8 cellular contexts compared by ENCODE assay signal in genomic region chr18:23689616-23690504, GRCh38. TPM values are rescaled to one million over a fixed set of nuclear protein-coding genes. Genes with fewer than 3 reads are reported as not detected.
DNase-seq lines count a peak whose midpoint lies in the region; ATAC-seq, FAIRE-seq and TF ChIP-seq lines count a peak whose summit lies in the region.

No MANE protein-coding gene starts in this region.

- no peak overlapping the region for H3K27ac Mint-ChIP-seq in MCF 10A (ENCODE audit: low read depth, unreplicated experiment)

- no peak for DNase-seq in GM06990 (ENCODE audit: extremely low read depth, insufficient read length)
- DNase-seq in MM.1S, result no peak
- DNase-seq in MCF 10A (ENCODE audit: unreplicated experiment), result no peak
- no peak for DNase-seq in HepG2 (ENCODE audit: low spot score)
- peak; percentile 29 for DNase-seq in stomach

- no peaks in the 10 kb centered on the region for H3K9me2 ChIP-seq in MM.1S (replicated peaks; ENCODE audit: insufficient read depth, low read length)

- BruUV-seq in MCF 10A (replicated peaks; lab: Mats Ljungman, UMichigan) (no TSS peak), HepG2 (replicated peaks; lab: Mats Ljungman, UMichigan) (no TSS peak)

- H3K9me3 ChIP-seq in MM.1S (replicated peaks; ENCODE audit: insufficient read depth, low read length) (no peaks in the 10 kb centered on the region), HepG2 (ENCODE audit: low read length) (no peaks in the 10 kb centered on the region), stomach (no peaks in the 10 kb centered on the region)

- H3K27me3 ChIP-seq in GM06990 (replicated peaks; ENCODE audit: control insufficient read depth, insufficient read depth, low read length), result no peaks in the 10 kb centered on the region; the same call in 1 of the 2 replicates
- no peaks in the 10 kb centered on the region for H3K27me3 ChIP-seq in MM.1S (replicated peaks; ENCODE audit: insufficient read depth, low read length)
- H3K27me3 ChIP-seq in HepG2 (ENCODE audit: control insufficient read depth in 1 of 2, insufficient read depth in 2 of 2, low read length in 2 of 2), result peaks cover 5 to 22% of the 10 kb centered on the region in 2 experiments; a peak in 4 of 5 replicates
- peaks cover 0 to 31% (median 11%) of the 10 kb centered on the region in 3 donors for H3K27me3 ChIP-seq in stomach

- TF ChIP-seq EP300 in HepG2 (IDR thresholded peaks at IDR 0.05; ENCODE audit: low read depth in 2 of 2, low read length in 2 of 2) (no peak), HepG2 (CRISPR knock-in tag; IDR thresholded peaks at IDR 0.05; ENCODE audit: borderline replicate concordance) (no peak), stomach (IDR thresholded peaks at IDR 0.05) (no peak)

- H3K4me2 ChIP-seq in MM.1S (ENCODE audit: low read depth, low read length) (peak overlapping the region; percentile 97), HepG2 (ENCODE audit: low read depth, low read length) (peak overlapping the region; percentile 65)

- FAIRE-seq in HepG2 (lab: Jason Lieb, UNC), result no peak

- no peaks in the 10 kb centered on the region for H3K4me1 ChIP-seq in MM.1S (ENCODE audit: low read length)
- H3K4me1 ChIP-seq in HepG2 (ENCODE audit: insufficient read depth, low read length), result peaks cover 7% of the 10 kb centered on the region
- peaks cover 16 to 44% (median 28%) of the 10 kb centered on the region in 4 donors for H3K4me1 ChIP-seq in stomach

- no peaks in the 10 kb centered on the region for H3K9me3 Mint-ChIP-seq in MCF 10A (ENCODE audit: unreplicated experiment)

- no peak for TF ChIP-seq RAD21 in HepG2 (CRISPR knock-in tag; IDR thresholded peaks at IDR 0.05)

- TF ChIP-seq POLR2A in HepG2 (IDR thresholded peaks at IDR 0.05; ENCODE audit: insufficient read depth in 1 of 2, low read depth in 2 of 2, low read length in 2 of 2), result no peak
- TF ChIP-seq POLR2A in stomach (IDR thresholded peaks at IDR 0.05), result no peak

- H3K36me3 ChIP-seq in GM06990 (ENCODE audit: control insufficient read depth, insufficient read depth, low read length) (no peaks in the 10 kb centered on the region), MM.1S (replicated peaks; ENCODE audit: insufficient read depth, low read length) (no peaks in the 10 kb centered on the region), HepG2 (replicated peaks in 1 of 2; ENCODE audit: control insufficient read depth in 1 of 2, insufficient read depth in 2 of 2, low read length in 2 of 2) (no peaks in the 10 kb centered on the region), stomach (no peaks in the 10 kb centered on the region)

- TF ChIP-seq CTCF in GM06990 (IDR thresholded peaks at IDR 0.05; ENCODE audit: insufficient read depth, low read length, poor library complexity, severe bottlenecking), result no peak
- no peak for TF ChIP-seq CTCF in MM.1S (IDR thresholded peaks at IDR 0.05; ENCODE audit: low read length)
- peak; percentile 3 for TF ChIP-seq CTCF in MCF 10A (IDR thresholded peaks at IDR 0.05; ENCODE audit: unreplicated experiment)
- TF ChIP-seq CTCF in HepG2 (CRISPR knock-in tag; IDR thresholded peaks at IDR 0.05), result no peak; the same call in 1 of the 2 replicates
- no peak for TF ChIP-seq CTCF in stomach (IDR thresholded peaks at IDR 0.05)

- H3F3A ChIP-seq in MM.1S (ENCODE audit: insufficient read depth, low read length), result no peaks in the 10 kb centered on the region

- H3K4me3 Mint-ChIP-seq in MCF 10A (ENCODE audit: unreplicated experiment), result peak overlapping the region; percentile 70

- in situ Hi-C loops in HepG2 (cut with HindIII; ENCODE audit: extremely low pct_ligation_motif_present, low pct_unique_long_range_greater_than_20kb), result no loop called here

- peaks cover 4% of the 10 kb centered on the region for H3K4me1 Mint-ChIP-seq in MCF 10A (ENCODE audit: insufficient read depth, unreplicated experiment)

- 50% methylated on average over 53 of the region's 85 CpGs for whole genome bisulfite sequencing in HepG2 (ENCODE audit: low lambda C conversion rate)
- WGBS in stomach, 5 donors, result 2 to 8% (median 2%) methylated on average over 30 to 85 of the region's 85 CpGs

- H2AFZ ChIP-seq in MM.1S (ENCODE audit: low read length) (peak overlapping the region; percentile 88), HepG2 (ENCODE audit: low read length) (no peak overlapping the region)

- POLR2A ChIA-PET in MCF 10A (lab: Yijun Ruan, JAX) (interaction anchor here (0.6 to 1.0 kb wide), 6 partner anchors 19 to 115 kb away, joined by 3 to 6 read pairs (median 3); partner anchors contain the start of gene ANKRD29), HepG2 (lab: Yijun Ruan, JAX) (no interaction called here)

- H3K27ac ChIP-seq in MM.1S (ENCODE audit: low read length) (no peak overlapping the region), HepG2 (ENCODE audit: extremely low read length, insufficient read depth, low read length) (no peak overlapping the region), stomach (peak overlapping the region; percentile 59 to 87 (median 68))

- H4K20me1 ChIP-seq in MM.1S (ENCODE audit: insufficient read depth, low read length) (no peaks in the 10 kb centered on the region), HepG2 (ENCODE audit: insufficient read depth, low read length) (no peaks in the 10 kb centered on the region)

- H3K9ac ChIP-seq in MM.1S (ENCODE audit: low read length), result no peak overlapping the region
- H3K9ac ChIP-seq in HepG2 (ENCODE audit: insufficient read depth, low read depth, low read length), result no peak overlapping the region

- H3K4me3 ChIP-seq in GM06990 (replicated peaks; ENCODE audit: low read depth, low read length) (peak overlapping the region; percentile 27; the same call in 1 of the 2 replicates), MM.1S (ENCODE audit: low read length) (peak overlapping the region; percentile 57), HepG2 (replicated peaks in 1 of 3; ENCODE audit: insufficient read depth in 1 of 3, low read depth in 2 of 3, low read length in 3 of 3) (peak overlapping the region; percentile 28 to 64 (median 42)), stomach (peak overlapping the region; percentile 68 to 79 (median 73))

- H3K79me2 ChIP-seq in MM.1S (ENCODE audit: low read length), result no peaks in the 10 kb centered on the region
- no peaks in the 10 kb centered on the region for H3K79me2 ChIP-seq in HepG2 (ENCODE audit: insufficient read depth, low read length)

- CTCF ChIA-PET in MCF 10A (lab: Yijun Ruan, JAX), result interaction anchor here (1.6 kb wide), 1 partner anchor 68 kb away, joined by 4 read pairs; no protein-coding TSS in a partner anchor
- CTCF ChIA-PET in HepG2 (lab: Yijun Ruan, JAX; ENCODE audit: low intra/inter-chr PET ratio, low total read pairs), result interaction anchor here (1.2 kb wide), 1 partner anchor 68 kb away, joined by 3 read pairs; no protein-coding TSS in a partner anchor

- ATAC-seq in HepG2 (peak; percentile 85), HG02610 (IDR thresholded peaks at IDR 0.05; ENCODE audit: unreplicated experiment) (no peak), GM18519 (IDR thresholded peaks at IDR 0.05; ENCODE audit: low FRiP score, unreplicated experiment) (no peak), HG03280 (IDR thresholded peaks at IDR 0.05; ENCODE audit: unreplicated experiment) (no peak)

- no peaks in the 10 kb centered on the region for H3K27me3 Mint-ChIP-seq in MCF 10A (ENCODE audit: insufficient read depth, unreplicated experiment)

- no peaks in the 10 kb centered on the region for H3K36me3 Mint-ChIP-seq in MCF 10A (ENCODE audit: insufficient read depth, unreplicated experiment)

- intact Hi-C loops in MCF 10A (cut with micrococcal nuclease), result loop anchor here (1.0 to 5.0 kb wide), 2 partner anchors 53 to 68 kb away; no protein-coding TSS in a partner anchor
- intact Hi-C loops in HepG2 (cut with micrococcal nuclease; ENCODE audit: unreplicated experiment), result no loop called here
- intact Hi-C loops in stomach (cut with DNase I; ENCODE audit: low total_unique reads), result loop anchor here (10.0 kb wide), 1 partner anchor 65 kb away; no protein-coding TSS in a partner anchor

RNA-seq across cellular contexts. Expression of gene LAMA3, which starts 0.6 kb away (rescaled TPM):
- total RNA-seq in MCF 10A (2022), result 269 and 371 TPM in 2 replicates
- 2.2 and 2.6 TPM in 2 replicates for total RNA-seq in HepG2 (2016; rRNA removed; fragmentation: Illumina TruSeq; extraction: Trizol)
- total RNA-seq in HepG2 (2016; cell fraction: cytosol; rRNA removed; fragmentation: Illumina TruSeq; extraction: Trizol; ENCODE audit: low read depth), result 0.61 and 0.62 TPM in 2 replicates
- total RNA-seq in HepG2 (2016; cell fraction: insoluble cytoplasmic fraction; rRNA removed; fragmentation: Illumina TruSeq; extraction: Trizol), result 2.6 and 2.9 TPM in 2 replicates
- 0.83 and 1.1 TPM in 2 replicates for total RNA-seq in HepG2 (2016; cell fraction: membrane; rRNA removed; fragmentation: Illumina TruSeq; extraction: Trizol)
- 3.4 and 3.8 TPM in 2 replicates for total RNA-seq in HepG2 (2016; cell fraction: nucleus; rRNA removed; fragmentation: Illumina TruSeq; extraction: Trizol)
- 0.45 and 0.65 TPM in 2 replicates for polyA plus RNA-seq in HepG2 (2011; rRNA removed)
- polyA plus RNA-seq in HepG2 (2011; cell fraction: cytosol; rRNA removed), result 0.30 and 0.41 TPM in 2 replicates
- 0.47 and 1.6 TPM in 2 replicates for polyA plus RNA-seq in HepG2 (2011; cell fraction: nucleus; rRNA removed)
- polyA plus RNA-seq in HepG2 (2012), result 0.44 and 0.46 TPM in 2 replicates
- polyA plus RNA-seq in HepG2 (2016; cell fraction: cytosol; fragmentation: Illumina TruSeq; extraction: Trizol; ENCODE audit: low read depth), result 0.15 and 0.50 TPM in 2 replicates
- polyA plus RNA-seq in HepG2 (2016; cell fraction: insoluble cytoplasmic fraction; fragmentation: Illumina TruSeq; extraction: Trizol; ENCODE audit: low read depth), result 2.7 and 3.0 TPM in 2 replicates
- 0.33 and 0.77 TPM in 2 replicates for polyA plus RNA-seq in HepG2 (2016; cell fraction: membrane; fragmentation: Illumina TruSeq; extraction: Trizol; ENCODE audit: low read depth)
- polyA plus RNA-seq in HepG2 (2016; cell fraction: nucleus; fragmentation: Illumina TruSeq; extraction: Trizol; ENCODE audit: insufficient read depth, low read depth), result 3.3 and 4.6 TPM in 2 replicates
- polyA minus RNA-seq in HepG2 (2011; rRNA and poly(A)+ RNA removed; ENCODE audit: low replicate concordance), result 0.52 and 35.9 TPM in 2 replicates
- 0.35 and 0.49 TPM in 2 replicates for polyA minus RNA-seq in HepG2 (2011; cell fraction: cytosol; rRNA and poly(A)+ RNA removed)
- 1.4 and 3.7 TPM in 2 replicates for polyA minus RNA-seq in HepG2 (2011; cell fraction: nucleus; rRNA and poly(A)+ RNA removed)
- 100 to 1,000 TPM in 2 of 5 donors, 10 to 100 TPM in 3; 11.6 to 182 (median 68.5) TPM for total RNA-seq in stomach
- polyA plus RNA-seq in stomach, result 10 to 100 TPM in 1 of 3 donors, 1 to 10 TPM in 2; 4.3 to 11.3 (median 9.5) TPM

RNA-seq across cellular contexts. Expression of gene ANKRD29, which starts 27.1 kb away (rescaled TPM):
- total RNA-seq in MCF 10A (2022) (2.4 and 3.8 TPM in 2 replicates), HepG2 (2016; rRNA removed; fragmentation: Illumina TruSeq; extraction: Trizol) (not detected in 2 replicates), stomach (100 to 1,000 TPM in 1 of 5 donors, 10 to 100 TPM in 2, 1 to 10 TPM in 2; 1.2 to 150 (median 10.1) TPM)
- 0.30 TPM in 1 of 2 replicates, not detected in the other for total RNA-seq in HepG2 (2016; cell fraction: cytosol; rRNA removed; fragmentation: Illumina TruSeq; extraction: Trizol; ENCODE audit: low read depth)
- not detected in 2 replicates for total RNA-seq in HepG2 (2016; cell fraction: insoluble cytoplasmic fraction; rRNA removed; fragmentation: Illumina TruSeq; extraction: Trizol)
- total RNA-seq in HepG2 (2016; cell fraction: membrane; rRNA removed; fragmentation: Illumina TruSeq; extraction: Trizol), result 0.24 and 0.40 TPM in 2 replicates
- total RNA-seq in HepG2 (2016; cell fraction: nucleus; rRNA removed; fragmentation: Illumina TruSeq; extraction: Trizol), result not detected in 2 replicates
- polyA plus RNA-seq in HepG2 (2011; rRNA removed) (0.05 TPM in 1 of 2 replicates, not detected in the other), stomach (10 to 100 TPM in 2 of 3 donors, 1 to 10 TPM in 1; 8.2 to 16.5 (median 13.2) TPM)
- 0.05 TPM in 1 of 2 replicates, not detected in the other for polyA plus RNA-seq in HepG2 (2011; cell fraction: cytosol; rRNA removed)
- polyA plus RNA-seq in HepG2 (2011; cell fraction: nucleus; rRNA removed), result 0.27 and 0.35 TPM in 2 replicates
- not detected in 2 replicates for polyA plus RNA-seq in HepG2 (2012)
- polyA plus RNA-seq in HepG2 (2016; cell fraction: cytosol; fragmentation: Illumina TruSeq; extraction: Trizol; ENCODE audit: low read depth), result not detected in 2 replicates
- polyA plus RNA-seq in HepG2 (2016; cell fraction: insoluble cytoplasmic fraction; fragmentation: Illumina TruSeq; extraction: Trizol; ENCODE audit: low read depth), result not detected in 2 replicates
- not detected in 2 replicates for polyA plus RNA-seq in HepG2 (2016; cell fraction: membrane; fragmentation: Illumina TruSeq; extraction: Trizol; ENCODE audit: low read depth)
- polyA plus RNA-seq in HepG2 (2016; cell fraction: nucleus; fragmentation: Illumina TruSeq; extraction: Trizol; ENCODE audit: insufficient read depth, low read depth), result 0.21 and 0.36 TPM in 2 replicates
- polyA minus RNA-seq in HepG2 (2011; rRNA and poly(A)+ RNA removed; ENCODE audit: low replicate concordance), result 20.8 TPM in 1 of 2 replicates, not detected in the other
- not detected in 2 replicates for polyA minus RNA-seq in HepG2 (2011; cell fraction: cytosol; rRNA and poly(A)+ RNA removed)
- 0.64 TPM in 1 of 2 replicates, not detected in the other for polyA minus RNA-seq in HepG2 (2011; cell fraction: nucleus; rRNA and poly(A)+ RNA removed)

Comparison
In these comparisons a context has a peak if more than half of its experiments do, and no peak if none do; other contexts are left out.
1. H3K27ac ChIP-seq: peak in stomach (5 of 5); none in MM.1S (single experiment) and HepG2 (single experiment).
2. Peak in every context shown above with its lines, with median percentiles within 50 percentile points of each other: H3K4me3 ChIP-seq.